In the genomic region with DNA sequence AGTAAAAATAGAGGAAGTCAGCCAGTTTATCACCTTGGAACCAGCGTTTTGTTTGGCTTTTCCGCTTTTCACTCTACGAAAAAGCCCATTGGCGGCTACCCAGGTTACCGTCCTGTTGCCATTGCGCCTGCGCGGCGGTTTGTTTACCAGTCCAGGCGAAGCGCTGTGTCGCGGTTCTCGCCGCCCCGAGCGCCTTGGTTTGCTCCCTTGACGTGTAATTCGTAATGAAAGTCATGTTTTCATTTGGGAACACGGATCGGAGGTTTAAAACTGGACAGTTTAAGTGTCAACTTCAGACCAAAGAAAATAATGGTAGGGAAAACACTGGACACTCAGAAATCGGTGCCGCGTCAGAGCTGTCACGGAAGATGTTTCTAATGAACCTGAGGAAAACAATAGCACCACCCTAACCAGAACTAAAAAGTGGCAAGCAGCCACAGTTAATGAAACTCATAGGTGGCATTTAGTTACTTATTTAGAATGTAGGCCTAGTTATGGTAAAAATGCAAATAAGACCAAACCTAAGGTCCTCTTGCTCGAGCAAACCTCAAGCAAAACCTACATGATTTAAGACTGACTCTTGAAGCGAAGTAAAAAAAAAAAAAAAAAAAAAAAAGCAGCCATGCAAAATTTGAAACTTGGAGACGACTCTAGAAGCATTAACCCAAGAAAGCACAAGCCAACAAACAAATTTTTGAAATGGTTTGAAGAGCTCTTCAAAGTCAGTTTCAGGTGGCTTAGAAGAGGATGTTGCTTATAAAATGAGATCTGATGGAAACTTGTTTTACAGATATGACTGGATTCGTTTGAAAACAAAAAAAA, we compare ENCODE assay signal across 1 cellular context.
A peak's percentile ranks its signal among the peaks of the same experiment; 100 is the strongest.
TF ChIP-seq lines count a peak whose summit lies in the region.

No MANE protein-coding gene starts in this region.

TF ChIP-seq in HepG2, 621 proteins besides CTCF, POLR2A, EP300 and RAD21 (continued from another document and continues in another):
- TF ChIP-seq, protein P1, sequence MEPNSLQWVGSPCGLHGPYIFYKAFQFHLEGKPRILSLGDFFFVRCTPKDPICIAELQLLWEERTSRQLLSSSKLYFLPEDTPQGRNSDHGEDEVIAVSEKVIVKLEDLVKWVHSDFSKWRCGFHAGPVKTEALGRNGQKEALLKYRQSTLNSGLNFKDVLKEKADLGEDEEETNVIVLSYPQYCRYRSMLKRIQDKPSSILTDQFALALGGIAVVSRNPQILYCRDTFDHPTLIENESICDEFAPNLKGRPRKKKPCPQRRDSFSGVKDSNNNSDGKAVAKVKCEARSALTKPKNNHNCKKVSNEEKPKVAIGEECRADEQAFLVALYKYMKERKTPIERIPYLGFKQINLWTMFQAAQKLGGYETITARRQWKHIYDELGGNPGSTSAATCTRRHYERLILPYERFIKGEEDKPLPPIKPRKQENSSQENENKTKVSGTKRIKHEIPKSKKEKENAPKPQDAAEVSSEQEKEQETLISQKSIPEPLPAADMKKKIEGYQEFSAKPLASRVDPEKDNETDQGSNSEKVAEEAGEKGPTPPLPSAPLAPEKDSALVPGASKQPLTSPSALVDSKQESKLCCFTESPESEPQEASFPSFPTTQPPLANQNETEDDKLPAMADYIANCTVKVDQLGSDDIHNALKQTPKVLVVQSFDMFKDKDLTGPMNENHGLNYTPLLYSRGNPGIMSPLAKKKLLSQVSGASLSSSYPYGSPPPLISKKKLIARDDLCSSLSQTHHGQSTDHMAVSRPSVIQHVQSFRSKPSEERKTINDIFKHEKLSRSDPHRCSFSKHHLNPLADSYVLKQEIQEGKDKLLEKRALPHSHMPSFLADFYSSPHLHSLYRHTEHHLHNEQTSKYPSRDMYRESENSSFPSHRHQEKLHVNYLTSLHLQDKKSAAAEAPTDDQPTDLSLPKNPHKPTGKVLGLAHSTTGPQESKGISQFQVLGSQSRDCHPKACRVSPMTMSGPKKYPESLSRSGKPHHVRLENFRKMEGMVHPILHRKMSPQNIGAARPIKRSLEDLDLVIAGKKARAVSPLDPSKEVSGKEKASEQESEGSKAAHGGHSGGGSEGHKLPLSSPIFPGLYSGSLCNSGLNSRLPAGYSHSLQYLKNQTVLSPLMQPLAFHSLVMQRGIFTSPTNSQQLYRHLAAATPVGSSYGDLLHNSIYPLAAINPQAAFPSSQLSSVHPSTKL (CRISPR knock-in tag; IDR thresholded peaks at IDR 0.05) = no peak
- TF ChIP-seq, protein P2, sequence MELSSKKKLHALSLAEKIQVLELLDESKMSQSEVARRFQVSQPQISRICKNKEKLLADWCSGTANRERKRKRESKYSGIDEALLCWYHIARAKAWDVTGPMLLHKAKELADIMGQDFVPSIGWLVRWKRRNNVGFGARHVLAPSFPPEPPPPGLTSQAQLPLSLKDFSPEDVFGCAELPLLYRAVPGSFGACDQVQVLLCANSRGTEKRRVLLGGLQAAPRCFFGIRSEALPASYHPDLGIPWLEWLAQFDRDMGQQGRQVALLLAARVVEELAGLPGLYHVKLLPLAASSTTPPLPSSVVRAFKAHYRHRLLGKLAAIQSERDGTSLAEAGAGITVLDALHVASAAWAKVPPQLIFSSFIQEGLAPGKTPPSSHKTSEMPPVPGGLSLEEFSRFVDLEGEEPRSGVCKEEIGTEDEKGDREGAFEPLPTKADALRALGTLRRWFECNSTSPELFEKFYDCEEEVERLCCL (CRISPR knock-in tag; IDR thresholded peaks at IDR 0.05; ENCODE audit: borderline replicate concordance) = no peak
- TF ChIP-seq SKI (IDR thresholded peaks at IDR 0.05; ENCODE audit: partially characterized antibody) (no peak), ZNF17 (CRISPR knock-in tag; IDR thresholded peaks at IDR 0.05) (no peak), ZNF333 (CRISPR knock-in tag; IDR thresholded peaks at IDR 0.05; ENCODE audit: borderline replicate concordance) (no peak), TBL1XR1 (IDR thresholded peaks at IDR 0.05; ENCODE audit: borderline replicate concordance, low read length, partially characterized antibody) (no peak), PHF21A (CRISPR knock-in tag; IDR thresholded peaks at IDR 0.05) (peak; percentile 44; the same call in 1 of the 2 replicates), GTF2F1 (IDR thresholded peaks at IDR 0.05; ENCODE audit: low read length) (no peak), ARNTL (CRISPR knock-in tag; IDR thresholded peaks at IDR 0.05) (no peak), MXD4 (CRISPR knock-in tag; IDR thresholded peaks at IDR 0.05) (no peak), POLR2G (IDR thresholded peaks at IDR 0.05; ENCODE audit: low read depth, low read length) (peak; percentile 66; the same call in 1 of the 2 replicates), SETDB1 (CRISPR knock-in tag; IDR thresholded peaks at IDR 0.05; ENCODE audit: borderline replicate concordance) (no peak), GTF3A (CRISPR knock-in tag; conservative IDR thresholded peaks at IDR 0.05) (no peak), SP4 (CRISPR knock-in tag; IDR thresholded peaks at IDR 0.05) (no peak), FOSL2 (CRISPR knock-in tag; IDR thresholded peaks at IDR 0.05) (no peak; the same call in 1 of the 2 replicates), ATM (IDR thresholded peaks at IDR 0.05; ENCODE audit: borderline replicate concordance) (no peak), SALL2 (CRISPR knock-in tag; IDR thresholded peaks at IDR 0.05) (no peak), HNRNPLL (IDR thresholded peaks at IDR 0.05; ENCODE audit: low read depth, low read length, poor library complexity, severe bottlenecking) (peak; percentile 77), ZNF549 (CRISPR knock-in tag; IDR thresholded peaks at IDR 0.05) (no peak), ZNF556 (CRISPR knock-in tag; IDR thresholded peaks at IDR 0.05; ENCODE audit: borderline replicate concordance) (no peak), NR2F6 (IDR thresholded peaks at IDR 0.05) (no peak), NR2F6 (CRISPR knock-in tag; IDR thresholded peaks at IDR 0.05) (no peak), ZNF775 (CRISPR knock-in tag; IDR thresholded peaks at IDR 0.05; ENCODE audit: borderline replicate concordance) (no peak), SAFB2 (CRISPR knock-in tag; IDR thresholded peaks at IDR 0.05; ENCODE audit: borderline replicate concordance, low read depth) (no peak), ZNF557 (CRISPR knock-in tag; IDR thresholded peaks at IDR 0.05) (no peak), BRD4 (CRISPR knock-in tag; IDR thresholded peaks at IDR 0.05) (no peak)
- TF ChIP-seq, protein P3, sequence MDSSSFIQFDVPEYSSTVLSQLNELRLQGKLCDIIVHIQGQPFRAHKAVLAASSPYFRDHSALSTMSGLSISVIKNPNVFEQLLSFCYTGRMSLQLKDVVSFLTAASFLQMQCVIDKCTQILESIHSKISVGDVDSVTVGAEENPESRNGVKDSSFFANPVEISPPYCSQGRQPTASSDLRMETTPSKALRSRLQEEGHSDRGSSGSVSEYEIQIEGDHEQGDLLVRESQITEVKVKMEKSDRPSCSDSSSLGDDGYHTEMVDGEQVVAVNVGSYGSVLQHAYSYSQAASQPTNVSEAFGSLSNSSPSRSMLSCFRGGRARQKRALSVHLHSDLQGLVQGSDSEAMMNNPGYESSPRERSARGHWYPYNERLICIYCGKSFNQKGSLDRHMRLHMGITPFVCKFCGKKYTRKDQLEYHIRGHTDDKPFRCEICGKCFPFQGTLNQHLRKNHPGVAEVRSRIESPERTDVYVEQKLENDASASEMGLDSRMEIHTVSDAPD (CRISPR knock-in tag; IDR thresholded peaks at IDR 0.05) = no peak
- TF ChIP-seq, protein P4, sequence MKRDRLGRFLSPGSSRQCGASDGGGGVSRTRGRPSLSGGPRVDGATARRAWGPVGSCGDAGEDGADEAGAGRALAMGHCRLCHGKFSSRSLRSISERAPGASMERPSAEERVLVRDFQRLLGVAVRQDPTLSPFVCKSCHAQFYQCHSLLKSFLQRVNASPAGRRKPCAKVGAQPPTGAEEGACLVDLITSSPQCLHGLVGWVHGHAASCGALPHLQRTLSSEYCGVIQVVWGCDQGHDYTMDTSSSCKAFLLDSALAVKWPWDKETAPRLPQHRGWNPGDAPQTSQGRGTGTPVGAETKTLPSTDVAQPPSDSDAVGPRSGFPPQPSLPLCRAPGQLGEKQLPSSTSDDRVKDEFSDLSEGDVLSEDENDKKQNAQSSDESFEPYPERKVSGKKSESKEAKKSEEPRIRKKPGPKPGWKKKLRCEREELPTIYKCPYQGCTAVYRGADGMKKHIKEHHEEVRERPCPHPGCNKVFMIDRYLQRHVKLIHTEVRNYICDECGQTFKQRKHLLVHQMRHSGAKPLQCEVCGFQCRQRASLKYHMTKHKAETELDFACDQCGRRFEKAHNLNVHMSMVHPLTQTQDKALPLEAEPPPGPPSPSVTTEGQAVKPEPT (CRISPR knock-in tag; IDR thresholded peaks at IDR 0.05; ENCODE audit: low read depth) = no peak
- TF ChIP-seq, protein P5, sequence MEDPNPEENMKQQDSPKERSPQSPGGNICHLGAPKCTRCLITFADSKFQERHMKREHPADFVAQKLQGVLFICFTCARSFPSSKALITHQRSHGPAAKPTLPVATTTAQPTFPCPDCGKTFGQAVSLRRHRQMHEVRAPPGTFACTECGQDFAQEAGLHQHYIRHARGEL (CRISPR knock-in tag; IDR thresholded peaks at IDR 0.05) = no peak
- TF ChIP-seq, protein P6, sequence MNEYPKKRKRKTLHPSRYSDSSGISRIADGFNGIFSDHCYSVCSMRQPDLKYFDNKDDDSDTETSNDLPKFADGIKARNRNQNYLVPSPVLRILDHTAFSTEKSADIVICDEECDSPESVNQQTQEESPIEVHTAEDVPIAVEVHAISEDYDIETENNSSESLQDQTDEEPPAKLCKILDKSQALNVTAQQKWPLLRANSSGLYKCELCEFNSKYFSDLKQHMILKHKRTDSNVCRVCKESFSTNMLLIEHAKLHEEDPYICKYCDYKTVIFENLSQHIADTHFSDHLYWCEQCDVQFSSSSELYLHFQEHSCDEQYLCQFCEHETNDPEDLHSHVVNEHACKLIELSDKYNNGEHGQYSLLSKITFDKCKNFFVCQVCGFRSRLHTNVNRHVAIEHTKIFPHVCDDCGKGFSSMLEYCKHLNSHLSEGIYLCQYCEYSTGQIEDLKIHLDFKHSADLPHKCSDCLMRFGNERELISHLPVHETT (CRISPR knock-in tag; conservative IDR thresholded peaks at IDR 0.05) = no peak
- TF ChIP-seq, protein P7, sequence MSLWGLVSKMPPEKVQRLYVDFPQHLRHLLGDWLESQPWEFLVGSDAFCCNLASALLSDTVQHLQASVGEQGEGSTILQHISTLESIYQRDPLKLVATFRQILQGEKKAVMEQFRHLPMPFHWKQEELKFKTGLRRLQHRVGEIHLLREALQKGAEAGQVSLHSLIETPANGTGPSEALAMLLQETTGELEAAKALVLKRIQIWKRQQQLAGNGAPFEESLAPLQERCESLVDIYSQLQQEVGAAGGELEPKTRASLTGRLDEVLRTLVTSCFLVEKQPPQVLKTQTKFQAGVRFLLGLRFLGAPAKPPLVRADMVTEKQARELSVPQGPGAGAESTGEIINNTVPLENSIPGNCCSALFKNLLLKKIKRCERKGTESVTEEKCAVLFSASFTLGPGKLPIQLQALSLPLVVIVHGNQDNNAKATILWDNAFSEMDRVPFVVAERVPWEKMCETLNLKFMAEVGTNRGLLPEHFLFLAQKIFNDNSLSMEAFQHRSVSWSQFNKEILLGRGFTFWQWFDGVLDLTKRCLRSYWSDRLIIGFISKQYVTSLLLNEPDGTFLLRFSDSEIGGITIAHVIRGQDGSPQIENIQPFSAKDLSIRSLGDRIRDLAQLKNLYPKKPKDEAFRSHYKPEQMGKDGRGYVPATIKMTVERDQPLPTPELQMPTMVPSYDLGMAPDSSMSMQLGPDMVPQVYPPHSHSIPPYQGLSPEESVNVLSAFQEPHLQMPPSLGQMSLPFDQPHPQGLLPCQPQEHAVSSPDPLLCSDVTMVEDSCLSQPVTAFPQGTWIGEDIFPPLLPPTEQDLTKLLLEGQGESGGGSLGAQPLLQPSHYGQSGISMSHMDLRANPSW (CRISPR knock-in tag; IDR thresholded peaks at IDR 0.05; ENCODE audit: borderline replicate concordance) = no peak
- TF ChIP-seq, protein P8, sequence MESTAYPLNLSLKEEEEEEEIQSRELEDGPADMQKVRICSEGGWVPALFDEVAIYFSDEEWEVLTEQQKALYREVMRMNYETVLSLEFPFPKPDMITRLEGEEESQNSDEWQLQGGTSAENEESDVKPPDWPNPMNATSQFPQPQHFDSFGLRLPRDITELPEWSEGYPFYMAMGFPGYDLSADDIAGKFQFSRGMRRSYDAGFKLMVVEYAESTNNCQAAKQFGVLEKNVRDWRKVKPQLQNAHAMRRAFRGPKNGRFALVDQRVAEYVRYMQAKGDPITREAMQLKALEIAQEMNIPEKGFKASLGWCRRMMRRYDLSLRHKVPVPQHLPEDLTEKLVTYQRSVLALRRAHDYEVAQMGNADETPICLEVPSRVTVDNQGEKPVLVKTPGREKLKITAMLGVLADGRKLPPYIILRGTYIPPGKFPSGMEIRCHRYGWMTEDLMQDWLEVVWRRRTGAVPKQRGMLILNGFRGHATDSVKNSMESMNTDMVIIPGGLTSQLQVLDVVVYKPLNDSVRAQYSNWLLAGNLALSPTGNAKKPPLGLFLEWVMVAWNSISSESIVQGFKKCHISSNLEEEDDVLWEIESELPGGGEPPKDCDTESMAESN (CRISPR knock-in tag; conservative IDR thresholded peaks at IDR 0.05) = no peak
- TF ChIP-seq, protein P9, sequence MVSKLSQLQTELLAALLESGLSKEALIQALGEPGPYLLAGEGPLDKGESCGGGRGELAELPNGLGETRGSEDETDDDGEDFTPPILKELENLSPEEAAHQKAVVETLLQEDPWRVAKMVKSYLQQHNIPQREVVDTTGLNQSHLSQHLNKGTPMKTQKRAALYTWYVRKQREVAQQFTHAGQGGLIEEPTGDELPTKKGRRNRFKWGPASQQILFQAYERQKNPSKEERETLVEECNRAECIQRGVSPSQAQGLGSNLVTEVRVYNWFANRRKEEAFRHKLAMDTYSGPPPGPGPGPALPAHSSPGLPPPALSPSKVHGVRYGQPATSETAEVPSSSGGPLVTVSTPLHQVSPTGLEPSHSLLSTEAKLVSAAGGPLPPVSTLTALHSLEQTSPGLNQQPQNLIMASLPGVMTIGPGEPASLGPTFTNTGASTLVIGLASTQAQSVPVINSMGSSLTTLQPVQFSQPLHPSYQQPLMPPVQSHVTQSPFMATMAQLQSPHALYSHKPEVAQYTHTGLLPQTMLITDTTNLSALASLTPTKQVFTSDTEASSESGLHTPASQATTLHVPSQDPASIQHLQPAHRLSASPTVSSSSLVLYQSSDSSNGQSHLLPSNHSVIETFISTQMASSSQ (IDR thresholded peaks at IDR 0.05; ENCODE audit: low read depth) = no peak
- TF ChIP-seq, protein P9 (CRISPR knock-in tag; IDR thresholded peaks at IDR 0.05; ENCODE audit: borderline replicate concordance) = no peak
